12 cellular contexts compared by ENCODE assay signal in genomic region chr17:1563786-1564613, GRCh38. TPM values are rescaled to one million over a fixed set of nuclear protein-coding genes. Genes with fewer than 3 reads are reported as not detected.
DNase-seq lines count a peak whose midpoint lies in the region; TF ChIP-seq lines count a peak whose summit lies in the region.
"Had no signal": no experiment of that assay in that cellular context is flagged by ENCODE, and none has a peak within 500 bp of the region (broad histone marks: within the 10 kb centered on the region; RNA-seq: fewer than 3 reads in every experiment).

No MANE protein-coding gene starts in this region.

- peak overlapping the region; percentile 3 for H3K27ac Mint-ChIP-seq in activated T-helper 2 cell treated with anti-CD3 and anti-CD28 coated beads, Interferon-gamma antibody, Interleukin-2, Interleukin-4, amounts not matched to agents 10 μg/mL and 5 μg/mL and 100 μg/mL, durations not matched to agents 14 hours and 24 hours and 36 hours
- H3K27ac Mint-ChIP-seq in neural crest cell (ENCODE audit: unreplicated experiment): peak overlapping the region; percentile 52

- H3K27me3 Mint-ChIP-seq in activated T-helper 2 cell treated with anti-CD3 and anti-CD28 coated beads, Interferon-gamma antibody, Interleukin-2, Interleukin-4, amounts not matched to agents 10 μg/mL and 5 μg/mL and 100 μg/mL, durations not matched to agents 14 hours and 24 hours and 36 hours (ENCODE audit: low read depth): no peaks in the 10 kb centered on the region
- peaks cover 6% of the 10 kb centered on the region for H3K27me3 Mint-ChIP-seq in neural crest cell (ENCODE audit: low read depth)

- TF ChIP-seq CTCF in neural crest cell (conservative IDR thresholded peaks at IDR 0.05): no peak

- peak; percentile 0 for DNase-seq in NCI-H345 treated with DMSO at 0.1 percent for 48 hours (lab: John Stamatoyannopoulos, UW; ENCODE audit: unreplicated experiment)
- no peak for DNase-seq in NCI-H345 (lab: John Stamatoyannopoulos, UW)
- peak; percentile 75 for DNase-seq in NCI-H146 (lab: John Stamatoyannopoulos, UW)
- DNase-seq in activated T-helper 2 cell treated with anti-CD3 and anti-CD28 coated beads, Interferon-gamma antibody, Interleukin-2, Interleukin-4, amounts not matched to agents 10 μg/mL and 5 μg/mL and 100 μg/mL, durations not matched to agents 14 hours and 24 hours and 36 hours (ENCODE audit: low spot score): no peak
- no peak for DNase-seq in neural crest cell (ENCODE audit: low read depth, low spot score)
- no peak for DNase-seq in mucosa of gallbladder (ENCODE audit: low spot score)
- DNase-seq in NCI-H2107 (lab: John Stamatoyannopoulos, UW): no peak
- no peak for DNase-seq in stimulated activated CD4-positive, alpha-beta T cell treated with anti-CD3 and anti-CD28 coated beads, Interleukin-12 subunit alpha, Interleukin-12 subunit beta, amount 100 ng/mL, for 4 hours
- DNase-seq: activated naive CD4-positive, alpha-beta T cell treated with anti-CD3 and anti-CD28 coated beads, Interleukin-2, amount 50 U/mL, for 16 hours; mammary epithelial cell; MM.1S; T1000 had no signal

- peaks cover 3% of the 10 kb centered on the region for H3K36me3 Mint-ChIP-seq in activated T-helper 2 cell treated with anti-CD3 and anti-CD28 coated beads, Interferon-gamma antibody, Interleukin-2, Interleukin-4, amounts not matched to agents 10 μg/mL and 5 μg/mL and 100 μg/mL, durations not matched to agents 14 hours and 24 hours and 36 hours (ENCODE audit: low read depth)
- H3K36me3 Mint-ChIP-seq in neural crest cell (ENCODE audit: low read depth): no peaks in the 10 kb centered on the region

- peaks cover 24% of the 10 kb centered on the region for H3K4me1 Mint-ChIP-seq in activated T-helper 2 cell treated with anti-CD3 and anti-CD28 coated beads, Interferon-gamma antibody, Interleukin-2, Interleukin-4, amounts not matched to agents 10 μg/mL and 5 μg/mL and 100 μg/mL, durations not matched to agents 14 hours and 24 hours and 36 hours (ENCODE audit: low read depth)
- H3K4me1 Mint-ChIP-seq in neural crest cell: peaks cover 39% of the 10 kb centered on the region

- no peaks in the 10 kb centered on the region for H3K9me3 Mint-ChIP-seq in activated T-helper 2 cell treated with anti-CD3 and anti-CD28 coated beads, Interferon-gamma antibody, Interleukin-2, Interleukin-4, amounts not matched to agents 10 μg/mL and 5 μg/mL and 100 μg/mL, durations not matched to agents 14 hours and 24 hours and 36 hours
- H3K9me3 Mint-ChIP-seq in neural crest cell: no peaks in the 10 kb centered on the region

- peak overlapping the region; percentile 45 for H3K4me3 Mint-ChIP-seq in activated T-helper 2 cell treated with anti-CD3 and anti-CD28 coated beads, Interferon-gamma antibody, Interleukin-2, Interleukin-4, amounts not matched to agents 10 μg/mL and 5 μg/mL and 100 μg/mL, durations not matched to agents 14 hours and 24 hours and 36 hours (ENCODE audit: low read depth)
- H3K4me3 Mint-ChIP-seq in neural crest cell: peak overlapping the region; percentile 88

- intact Hi-C loops in activated T-helper 2 cell treated with anti-CD3 and anti-CD28 coated beads, Interferon-gamma antibody, Interleukin-2, Interleukin-4, amounts not matched to agents 10 μg/mL and 5 μg/mL and 100 μg/mL, durations not matched to agents 14 hours and 24 hours and 36 hours (cut with micrococcal nuclease): no loop called here

RNA-seq across cellular contexts. Expression of gene PITPNA, which starts 1.4 kb away (rescaled TPM):
- 70.8 and 71.6 TPM in 2 replicates for total RNA-seq in activated T-helper 2 cell treated with anti-CD3 and anti-CD28 coated beads, Interferon-gamma antibody, Interleukin-2, Interleukin-4, amounts not matched to agents 10 μg/mL and 5 μg/mL and 100 μg/mL, durations not matched to agents 14 hours and 24 hours and 36 hours
- total RNA-seq in neural crest cell: 80.8 and 86.8 TPM in 2 replicates
- 81.8 TPM for total RNA-seq in mucosa of gallbladder

RNA-seq across cellular contexts. Expression of gene INPP5K, which starts 47.6 kb away (rescaled TPM):
- total RNA-seq in activated T-helper 2 cell treated with anti-CD3 and anti-CD28 coated beads, Interferon-gamma antibody, Interleukin-2, Interleukin-4, amounts not matched to agents 10 μg/mL and 5 μg/mL and 100 μg/mL, durations not matched to agents 14 hours and 24 hours and 36 hours: 26.2 and 31.0 TPM in 2 replicates
- total RNA-seq in neural crest cell (19.4 and 20.0 TPM in 2 replicates), mucosa of gallbladder (38.6 TPM)

Comparison
In these comparisons a context has a peak if more than half of its experiments do, and no peak if none do; other contexts are left out.
1. DNase-seq: peak in NCI-H345 treated with DMSO at 0.1 percent for 48 hours (single experiment) and NCI-H146 (single experiment); none in NCI-H345 (single experiment), activated T-helper 2 cell treated with anti-CD3 and anti-CD28 coated beads, Interferon-gamma antibody, Interleukin-2, Interleukin-4, amounts not matched to agents 10 μg/mL and 5 μg/mL and 100 μg/mL, durations not matched to agents 14 hours and 24 hours and 36 hours (single experiment), neural crest cell (single experiment), mucosa of gallbladder (single experiment), NCI-H2107 (single experiment) and stimulated activated CD4-positive, alpha-beta T cell treated with anti-CD3 and anti-CD28 coated beads, Interleukin-12 subunit alpha, Interleukin-12 subunit beta, amount 100 ng/mL, for 4 hours (single experiment).